In genomic region chr12:24730461-24730896, GRCh38 we compare ENCODE assay signal across 17 cellular contexts.
DNase-seq lines count a peak whose midpoint lies in the region; ATAC-seq and TF ChIP-seq lines count a peak whose summit lies in the region.
"Had no signal": no experiment of that assay in that cellular context is flagged by ENCODE, and none has a peak within 500 bp of the region (broad histone marks: within the 10 kb centered on the region; RNA-seq: fewer than 3 reads in every experiment).

No MANE protein-coding gene starts in this region.

- H3K4me2 ChIP-seq in DND-41 (ENCODE audit: insufficient read depth, low read length) = no peak overlapping the region

- no peak overlapping the region for H3K27ac ChIP-seq in DND-41 (ENCODE audit: low read length)
- H3K27ac ChIP-seq: heart right ventricle, right atrium auricular region had no signal

- H4K20me1 ChIP-seq in DND-41 (ENCODE audit: insufficient read depth, low read length) = no peaks in the 10 kb centered on the region

- H3K27me3 ChIP-seq in DND-41 (ENCODE audit: insufficient read depth, low read length, poor library complexity) = no peaks in the 10 kb centered on the region
- H3K27me3 ChIP-seq: BE2C, right atrium auricular region had no signal

- peaks cover 30% of the 10 kb centered on the region; the same call in 1 of the 2 replicates for H3K4me1 ChIP-seq in DND-41 (ENCODE audit: insufficient read depth, low read length)
- H3K4me1 ChIP-seq: BE2C, HAP-1, heart right ventricle, right atrium auricular region had no signal

- H3K36me3 ChIP-seq in DND-41 (ENCODE audit: insufficient read depth, low read length) = no peaks in the 10 kb centered on the region
- H3K36me3 ChIP-seq: BE2C, HAP-1, heart right ventricle, right atrium auricular region had no signal

- in situ Hi-C loops in G401 (cut with HindIII; ENCODE audit: low sequenced_read_pairs) = no loop called here

- DNase-seq in DND-41 (no peak), AG20443 (ENCODE audit: low spot score) (no peak), G401 (ENCODE audit: low spot score) (no peak), mucosa of gallbladder (ENCODE audit: low spot score) (no peak)
- no peak for DNase-seq in stimulated activated CD4-positive, alpha-beta T cell treated with anti-CD3 and anti-CD28 coated beads, Interleukin-12 subunit alpha, Interleukin-12 subunit beta, amount 100 ng/mL, for 4 hours
- DNase-seq: activated CD4-positive, alpha-beta T cell treated with anti-CD3 and anti-CD28 coated beads, Interleukin-2, amount 50 U/mL, for 4 hours; BE2C; heart right ventricle; left cardiac atrium; naive thymus-derived CD4-positive, alpha-beta T cell; NCI-H2227 treated with DMSO at 0.1 percent for 48 hours had no signal

- H3K9me3 ChIP-seq in DND-41 (ENCODE audit: insufficient read depth, low read length, severe bottlenecking) = no peaks in the 10 kb centered on the region
- H3K9me3 ChIP-seq: BE2C, HAP-1, heart right ventricle, right atrium auricular region had no signal

- no peak overlapping the region for H3K4me3 ChIP-seq in DND-41 (ENCODE audit: low read depth in 1 of 2, low read length in 2 of 2)
- H3K4me3 ChIP-seq: HAP-1, heart right ventricle, right atrium auricular region had no signal

- H3K9ac ChIP-seq in DND-41 (ENCODE audit: low read depth, low read length) = no peak overlapping the region

- 0 out of 3 replicates have a peak, but pooled peaks have one; percentile 44 for ATAC-seq in DND-41 (ENCODE audit: insufficient read depth, low read depth)
- peak; percentile 59 for ATAC-seq in GM18858 (IDR thresholded peaks at IDR 0.05; ENCODE audit: unreplicated experiment)
- peak; percentile 78 for ATAC-seq in HG02610 (IDR thresholded peaks at IDR 0.05; ENCODE audit: unreplicated experiment)
- ATAC-seq in HG03558 (IDR thresholded peaks at IDR 0.05; ENCODE audit: extremely low read depth, unreplicated experiment) = peak; percentile 37
- ATAC-seq: heart right ventricle; left cardiac atrium; naive thymus-derived CD4-positive, alpha-beta T cell; Panc1 had no signal

- H2AFZ ChIP-seq in DND-41 (ENCODE audit: low read depth, low read length) = no peak overlapping the region

- no peak for TF ChIP-seq CTCF in DND-41 (IDR thresholded peaks at IDR 0.05; ENCODE audit: borderline replicate concordance, extremely low read depth, low read length, poor library complexity, severe bottlenecking)

- no peaks in the 10 kb centered on the region for H3K79me2 ChIP-seq in DND-41 (ENCODE audit: insufficient read depth, low read length)
